ENCODE assay signal across 2 cellular contexts in the genomic region with DNA sequence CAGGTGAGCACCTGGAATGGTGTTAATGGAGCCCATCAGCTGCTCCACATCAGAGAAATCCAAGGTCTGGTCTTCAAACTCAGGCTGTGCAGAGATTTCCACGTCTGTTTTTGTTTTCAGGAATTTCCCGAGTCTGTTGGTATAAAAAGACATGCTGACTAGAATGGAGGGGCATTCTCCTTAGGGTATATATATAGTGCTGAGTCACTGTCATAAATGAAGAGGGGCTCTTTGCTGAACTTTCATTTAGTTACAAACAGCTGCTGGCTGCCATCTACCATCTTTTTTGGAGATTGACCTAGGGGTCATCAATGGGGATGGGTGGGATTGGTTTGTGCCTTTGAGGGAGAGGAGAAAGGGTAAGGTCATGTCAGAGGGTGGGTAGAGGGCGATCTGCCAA.
A peak's percentile ranks its signal among the peaks of the same experiment; 100 is the strongest.
TF ChIP-seq lines count a peak whose summit lies in the region.

No MANE protein-coding gene starts in this region.

TF ChIP-seq in GM23338, 12 proteins besides CTCF, POLR2A, EP300 and RAD21:
- TF ChIP-seq NANOG (IDR thresholded peaks at IDR 0.05; ENCODE audit: borderline replicate concordance) = no peak
- TF ChIP-seq ZNF114 (CRISPR knock-in tag; IDR thresholded peaks at IDR 0.05) = no peak
- TF ChIP-seq POLR2AphosphoS5 (IDR thresholded peaks at IDR 0.05; ENCODE audit: low read depth) = no peak
- TF ChIP-seq STAT1 (IDR thresholded peaks at IDR 0.05; ENCODE audit: unreplicated experiment) = no peak
- TF ChIP-seq, protein P1, sequence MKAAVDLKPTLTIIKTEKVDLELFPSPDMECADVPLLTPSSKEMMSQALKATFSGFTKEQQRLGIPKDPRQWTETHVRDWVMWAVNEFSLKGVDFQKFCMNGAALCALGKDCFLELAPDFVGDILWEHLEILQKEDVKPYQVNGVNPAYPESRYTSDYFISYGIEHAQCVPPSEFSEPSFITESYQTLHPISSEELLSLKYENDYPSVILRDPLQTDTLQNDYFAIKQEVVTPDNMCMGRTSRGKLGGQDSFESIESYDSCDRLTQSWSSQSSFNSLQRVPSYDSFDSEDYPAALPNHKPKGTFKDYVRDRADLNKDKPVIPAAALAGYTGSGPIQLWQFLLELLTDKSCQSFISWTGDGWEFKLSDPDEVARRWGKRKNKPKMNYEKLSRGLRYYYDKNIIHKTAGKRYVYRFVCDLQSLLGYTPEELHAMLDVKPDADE (IDR thresholded peaks at IDR 0.05) = no peak
- TF ChIP-seq, protein P2, sequence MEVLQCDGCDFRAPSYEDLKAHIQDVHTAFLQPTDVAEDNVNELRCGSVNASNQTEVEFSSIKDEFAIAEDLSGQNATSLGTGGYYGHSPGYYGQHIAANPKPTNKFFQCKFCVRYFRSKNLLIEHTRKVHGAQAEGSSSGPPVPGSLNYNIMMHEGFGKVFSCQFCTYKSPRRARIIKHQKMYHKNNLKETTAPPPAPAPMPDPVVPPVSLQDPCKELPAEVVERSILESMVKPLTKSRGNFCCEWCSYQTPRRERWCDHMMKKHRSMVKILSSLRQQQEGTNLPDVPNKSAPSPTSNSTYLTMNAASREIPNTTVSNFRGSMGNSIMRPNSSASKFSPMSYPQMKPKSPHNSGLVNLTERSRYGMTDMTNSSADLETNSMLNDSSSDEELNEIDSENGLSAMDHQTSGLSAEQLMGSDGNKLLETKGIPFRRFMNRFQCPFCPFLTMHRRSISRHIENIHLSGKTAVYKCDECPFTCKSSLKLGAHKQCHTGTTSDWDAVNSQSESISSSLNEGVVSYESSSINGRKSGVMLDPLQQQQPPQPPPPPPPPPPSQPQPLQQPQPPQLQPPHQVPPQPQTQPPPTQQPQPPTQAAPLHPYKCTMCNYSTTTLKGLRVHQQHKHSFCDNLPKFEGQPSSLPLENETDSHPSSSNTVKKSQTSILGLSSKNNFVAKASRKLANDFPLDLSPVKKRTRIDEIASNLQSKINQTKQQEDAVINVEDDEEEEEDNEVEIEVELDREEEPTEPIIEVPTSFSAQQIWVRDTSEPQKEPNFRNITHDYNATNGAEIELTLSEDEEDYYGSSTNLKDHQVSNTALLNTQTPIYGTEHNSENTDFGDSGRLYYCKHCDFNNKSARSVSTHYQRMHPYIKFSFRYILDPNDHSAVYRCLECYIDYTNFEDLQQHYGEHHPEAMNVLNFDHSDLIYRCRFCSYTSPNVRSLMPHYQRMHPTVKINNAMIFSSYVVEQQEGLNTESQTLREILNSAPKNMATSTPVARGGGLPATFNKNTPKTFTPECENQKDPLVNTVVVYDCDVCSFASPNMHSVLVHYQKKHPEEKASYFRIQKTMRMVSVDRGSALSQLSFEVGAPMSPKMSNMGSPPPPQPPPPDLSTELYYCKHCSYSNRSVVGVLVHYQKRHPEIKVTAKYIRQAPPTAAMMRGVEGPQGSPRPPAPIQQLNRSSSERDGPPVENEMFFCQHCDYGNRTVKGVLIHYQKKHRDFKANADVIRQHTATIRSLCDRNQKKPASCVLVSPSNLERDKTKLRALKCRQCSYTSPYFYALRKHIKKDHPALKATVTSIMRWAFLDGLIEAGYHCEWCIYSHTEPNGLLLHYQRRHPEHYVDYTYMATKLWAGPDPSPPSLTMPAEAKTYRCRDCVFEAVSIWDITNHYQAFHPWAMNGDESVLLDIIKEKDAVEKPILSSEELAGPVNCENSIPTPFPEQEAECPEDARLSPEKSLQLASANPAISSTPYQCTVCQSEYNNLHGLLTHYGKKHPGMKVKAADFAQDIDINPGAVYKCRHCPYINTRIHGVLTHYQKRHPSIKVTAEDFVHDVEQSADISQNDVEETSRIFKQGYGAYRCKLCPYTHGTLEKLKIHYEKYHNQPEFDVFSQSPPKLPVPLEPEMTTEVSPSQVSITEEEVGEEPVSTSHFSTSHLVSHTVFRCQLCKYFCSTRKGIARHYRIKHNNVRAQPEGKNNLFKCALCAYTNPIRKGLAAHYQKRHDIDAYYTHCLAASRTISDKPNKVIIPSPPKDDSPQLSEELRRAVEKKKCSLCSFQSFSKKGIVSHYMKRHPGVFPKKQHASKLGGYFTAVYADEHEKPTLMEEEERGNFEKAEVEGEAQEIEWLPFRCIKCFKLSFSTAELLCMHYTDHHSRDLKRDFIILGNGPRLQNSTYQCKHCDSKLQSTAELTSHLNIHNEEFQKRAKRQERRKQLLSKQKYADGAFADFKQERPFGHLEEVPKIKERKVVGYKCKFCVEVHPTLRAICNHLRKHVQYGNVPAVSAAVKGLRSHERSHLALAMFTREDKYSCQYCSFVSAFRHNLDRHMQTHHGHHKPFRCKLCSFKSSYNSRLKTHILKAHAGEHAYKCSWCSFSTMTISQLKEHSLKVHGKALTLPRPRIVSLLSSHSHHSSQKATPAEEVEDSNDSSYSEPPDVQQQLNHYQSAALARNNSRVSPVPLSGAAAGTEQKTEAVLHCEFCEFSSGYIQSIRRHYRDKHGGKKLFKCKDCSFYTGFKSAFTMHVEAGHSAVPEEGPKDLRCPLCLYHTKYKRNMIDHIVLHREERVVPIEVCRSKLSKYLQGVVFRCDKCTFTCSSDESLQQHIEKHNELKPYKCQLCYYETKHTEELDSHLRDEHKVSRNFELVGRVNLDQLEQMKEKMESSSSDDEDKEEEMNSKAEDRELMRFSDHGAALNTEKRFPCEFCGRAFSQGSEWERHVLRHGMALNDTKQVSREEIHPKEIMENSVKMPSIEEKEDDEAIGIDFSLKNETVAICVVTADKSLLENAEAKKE (CRISPR knock-in tag; IDR thresholded peaks at IDR 0.05) = no peak
- TF ChIP-seq JUNB (IDR thresholded peaks at IDR 0.05; ENCODE audit: unreplicated experiment) = no peak
- no peak for TF ChIP-seq EZH2phosphoT487 (IDR thresholded peaks at IDR 0.05; ENCODE audit: unreplicated experiment)
- no peak for TF ChIP-seq CREB1 (CRISPR knock-in tag; IDR thresholded peaks at IDR 0.05; ENCODE audit: low read depth)
- TF ChIP-seq EZH2 (IDR thresholded peaks at IDR 0.05; ENCODE audit: low read depth, unreplicated experiment) = no peak

TF ChIP-seq in IMR-90, 13 proteins besides CTCF, POLR2A, EP300 and RAD21:
- TF ChIP-seq NFE2L2 (IDR thresholded peaks at IDR 0.05; ENCODE audit: low read depth, low read length) (peak; percentile 64), BHLHE40 (IDR thresholded peaks at IDR 0.05; ENCODE audit: low read depth, low read length) (no peak)
